ENCODE assay signal across 17 cellular contexts in the genomic region with DNA sequence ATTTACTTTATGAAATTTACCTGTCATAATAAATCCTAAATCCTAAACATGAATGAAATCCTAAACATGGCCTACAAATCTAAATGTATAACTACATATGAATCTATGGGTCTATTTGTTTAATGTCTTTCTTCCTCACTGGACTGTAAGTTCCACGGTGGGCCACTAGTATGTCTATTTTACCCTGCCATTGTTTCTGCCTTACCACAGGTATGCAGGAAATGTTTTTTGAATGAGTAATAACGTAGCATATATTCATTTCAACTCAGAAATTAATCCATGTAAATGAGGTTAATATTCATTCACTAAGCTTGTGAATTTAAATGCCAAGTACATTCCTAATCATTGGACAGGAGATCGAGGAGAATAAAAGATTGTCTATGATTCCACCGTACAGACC. TPM values are rescaled to one million over a fixed set of nuclear protein-coding genes. Genes with fewer than 3 reads are reported as not detected.
DNase-seq lines count a peak whose midpoint lies in the region; ATAC-seq, FAIRE-seq and TF ChIP-seq lines count a peak whose summit lies in the region.
"Had no signal": no experiment of that assay in that cellular context is flagged by ENCODE, and none has a peak within 500 bp of the region (broad histone marks: within the 10 kb centered on the region; RNA-seq: fewer than 3 reads in every experiment).

No MANE protein-coding gene starts in this region.

- ATAC-seq in GM18498 (IDR thresholded peaks at IDR 0.05; ENCODE audit: unreplicated experiment) = no peak
- ATAC-seq in GM21360 (IDR thresholded peaks at IDR 0.05; ENCODE audit: unreplicated experiment) = no peak
- ATAC-seq: body of pancreas; stimulated activated memory B cell treated with anti-CD40 and anti-IgM and Interleukin-4, amounts not matched to agents 10 μg/mL and 1 μg/mL and 100 μg/mL, for 72 hours had no signal

- no peaks in the 10 kb centered on the region for H3K27me3 ChIP-seq in bronchial epithelial cell (ENCODE audit: control insufficient read depth, insufficient read depth, low read length)
- H3K27me3 ChIP-seq: body of pancreas, esophagus squamous epithelium, neutrophil had no signal

- TF ChIP-seq CTCF in bronchial epithelial cell (IDR thresholded peaks at IDR 0.05; ENCODE audit: insufficient read depth, low read length, severe bottlenecking) = no peak

- no peak overlapping the region for H3K4me3 ChIP-seq in bronchial epithelial cell (ENCODE audit: low read depth, low read length)
- H3K4me3 ChIP-seq: body of pancreas, esophagus squamous epithelium had no signal

- DNase-seq in Daoy (ENCODE audit: low read depth) (peak; percentile 65), NCI-H226 (peak; percentile 28), bronchial epithelial cell (ENCODE audit: low read depth) (peak; percentile 91), lung microvascular endothelial cell (ENCODE audit: low read depth in 2 of 2) (peak; percentile 34 to 63), medulla oblongata (ENCODE audit: extremely low spot score) (no peak), cortex of kidney (lab: John Stamatoyannopoulos, UW) (no peak)
- DNase-seq: activated T-cell treated with anti-CD3 and anti-CD28 coated beads for 4 hours; body of pancreas; esophagus squamous epithelium; H7; KG1; NCI-H2171 treated with DMSO at 0.1 percent for 48 hours; stimulated activated CD4-positive, alpha-beta T cell treated with anti-CD3 and anti-CD28 coated beads, Interleukin-1b, Interleukin-23, amount 100 ng/mL, for 48 hours had no signal

- peak; percentile 64 for FAIRE-seq in bronchial epithelial cell (lab: Jason Lieb, UNC)

- H3K36me3 ChIP-seq in bronchial epithelial cell (ENCODE audit: control insufficient read depth, insufficient read depth, low read length) = no peaks in the 10 kb centered on the region
- H3K36me3 ChIP-seq: neutrophil had no signal

RNA-seq across cellular contexts. Expression of gene B3GALNT2, which starts 35.3 kb away (rescaled TPM):
- total RNA-seq in Daoy (2014; rRNA removed; shearing (Covaris generic)) = 30.0 and 31.9 TPM in 2 replicates
- total RNA-seq in bronchial epithelial cell = 79.1 and 80.3 TPM in 2 replicates
- 29.2 and 34.0 TPM in 2 replicates for total RNA-seq in lung microvascular endothelial cell

Comparison
In these comparisons a context has a peak if more than half of its experiments do, and no peak if none do; other contexts are left out.
1. DNase-seq: peak in Daoy (single experiment), NCI-H226 (single experiment), bronchial epithelial cell (single experiment) and lung microvascular endothelial cell (2 of 2); none in medulla oblongata (single experiment) and cortex of kidney (single experiment).